ENCODE assay signal across 33 cellular contexts in the genomic region with DNA sequence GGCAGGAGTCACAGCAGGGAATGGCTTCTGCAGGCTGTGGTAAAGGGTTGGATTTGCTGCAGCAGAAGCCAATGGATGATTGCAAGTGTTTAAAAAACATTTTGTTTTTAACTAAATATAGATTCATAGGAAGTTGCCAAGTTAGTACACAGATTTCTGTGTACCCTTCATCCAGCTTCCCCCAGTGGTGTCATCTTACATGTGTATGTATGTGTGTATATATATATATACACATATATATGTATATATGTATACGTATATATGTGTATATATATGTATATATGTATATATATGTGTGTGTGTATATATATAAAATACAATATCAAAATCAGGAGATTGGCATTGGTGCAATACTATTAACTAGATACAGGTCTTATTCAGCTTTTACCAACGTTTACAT. TPM values are rescaled to one million over a fixed set of nuclear protein-coding genes. Genes with fewer than 3 reads are reported as not detected.
"Had no signal": no experiment of that assay in that cellular context is flagged by ENCODE, and none has a peak within 500 bp of the region (broad histone marks: within the 10 kb centered on the region; RNA-seq: fewer than 3 reads in every experiment).

No MANE protein-coding gene starts in this region.

- H3K9me3 ChIP-seq: adrenal gland, ascending aorta, body of pancreas, breast epithelium had no signal

- H3K36me3 ChIP-seq: adrenal gland, ascending aorta, brain microvascular endothelial cell, breast epithelium, cardiac muscle cell had no signal

- H3K27ac ChIP-seq: adrenal gland, ascending aorta, body of pancreas, brain microvascular endothelial cell, breast epithelium, cardiac muscle cell had no signal

- DNase-seq: activated effector memory CD4-positive, alpha-beta T cell treated with anti-CD3 and anti-CD28 coated beads, Interleukin-2, amount 50 U/mL, for 16 hours; activated effector memory CD4-positive, alpha-beta T cell treated with Interleukin-2 at 50 U/mL for 16 hours; activated gamma-delta T cell; activated gamma-delta T cell treated with Interleukin-2 at 50 U/mL for 16 hours; activated naive CD4-positive, alpha-beta T cell; activated naive CD4-positive, alpha-beta T cell treated with anti-CD3 and anti-CD28 coated beads for 36 hours; activated naive CD4-positive, alpha-beta T cell treated with anti-CD3 and anti-CD28 coated beads, Interleukin-2, amount 10 ng/mL, durations not matched to agents 7 days and 5 days; activated naive CD4-positive, alpha-beta T cell treated with anti-CD3 and anti-CD28 coated beads, Interleukin-2, amount 50 U/mL, for 16 hours; activated naive CD4-positive, alpha-beta T cell treated with Interleukin-2 at 50 U/mL for 16 hours; activated naive CD8-positive, alpha-beta T cell treated with anti-CD3 and anti-CD28 coated beads for 36 hours; activated naive CD8-positive, alpha-beta T cell treated with anti-CD3 and anti-CD28 coated beads, Interleukin-2, amount 10 ng/mL, durations not matched to agents 7 days and 5 days; activated naive CD8-positive, alpha-beta T cell treated with anti-CD3 and anti-CD28 coated beads, Interleukin-2, amount 50 U/mL, for 24 hours; activated T-cell treated with anti-CD3 and anti-CD28 coated beads, Interleukin-2, amount 50 U/mL, for 1 hour; activated T-cell treated with anti-CD3 and anti-CD28 coated beads, Interleukin-2, amount 50 U/mL, for 24 hours; activated T-cell treated with anti-CD3 and anti-CD28 coated beads, Interleukin-2, amount 50 U/mL, for 4 hours; activated T-cell treated with anti-CD3 and anti-CD28 coated beads, Interleukin-2, amount 50 U/mL, for 48 hours; activated T-cell treated with anti-CD3 and anti-CD28 coated beads, Interleukin-2, amount 50 U/mL, for 72 hours; adrenal gland; amniotic stem cell; amygdala; anterior cingulate cortex; aorta; body of pancreas; brain microvascular endothelial cell; caudate nucleus; central memory CD4-positive, alpha-beta T cell; cerebellar nuclear complex had no signal

- H3K4me1 ChIP-seq: adrenal gland, ascending aorta, body of pancreas, breast epithelium had no signal

- H3K4me3 ChIP-seq: adrenal gland, ascending aorta, body of pancreas, breast epithelium, cardiac muscle cell had no signal

RNA-seq across cellular contexts. Expression of gene FAM124B, which starts 19.2 kb away (rescaled TPM):
- total RNA-seq: astrocyte, bronchial epithelial cell, chondrocyte had no signal
